In the genomic region with DNA sequence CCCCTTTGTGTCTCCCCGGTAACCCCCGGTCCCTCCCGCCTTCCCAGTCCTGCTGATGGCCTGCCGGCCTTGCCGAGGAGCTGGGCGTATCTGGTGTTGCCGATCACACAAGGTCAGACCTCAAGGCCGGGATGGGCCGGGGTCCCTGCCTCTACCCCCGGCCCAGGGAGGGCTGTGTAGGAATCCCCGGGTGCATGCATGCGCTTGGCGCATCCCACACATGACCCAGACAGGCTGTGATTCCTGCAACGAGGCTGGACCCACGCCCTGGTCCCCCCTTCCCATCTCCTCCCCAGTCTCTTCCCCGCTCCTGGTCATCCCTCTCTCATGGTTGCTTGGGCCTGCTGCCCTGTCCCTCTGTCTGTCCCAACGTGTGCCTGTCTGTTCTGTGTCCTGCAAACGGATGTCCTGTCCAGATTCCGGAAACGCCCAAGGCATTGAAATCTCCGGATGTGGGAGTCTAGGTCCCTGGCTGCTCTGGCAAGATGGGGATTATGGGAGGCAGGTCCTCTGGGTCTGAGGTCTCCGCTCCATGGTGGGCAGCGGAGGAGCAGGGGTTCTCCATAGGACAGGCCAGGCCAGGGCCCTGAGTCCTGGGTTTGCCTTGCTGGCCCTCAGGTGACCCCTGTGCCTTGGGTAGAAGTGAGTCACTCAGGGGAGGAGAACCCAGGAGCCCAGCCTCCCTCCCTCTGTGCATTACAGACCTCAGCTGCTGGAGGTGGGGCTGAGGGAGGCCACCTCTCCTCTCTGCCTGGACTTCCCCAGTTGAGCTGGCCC, we compare ENCODE assay signal across 1 cellular context.
TF ChIP-seq lines count a peak whose summit lies in the region.

No MANE protein-coding gene starts in this region.

TF ChIP-seq in HepG2, 621 proteins besides CTCF, POLR2A, EP300 and RAD21 (continued from another document and continues in another):
- TF ChIP-seq, protein P1, sequence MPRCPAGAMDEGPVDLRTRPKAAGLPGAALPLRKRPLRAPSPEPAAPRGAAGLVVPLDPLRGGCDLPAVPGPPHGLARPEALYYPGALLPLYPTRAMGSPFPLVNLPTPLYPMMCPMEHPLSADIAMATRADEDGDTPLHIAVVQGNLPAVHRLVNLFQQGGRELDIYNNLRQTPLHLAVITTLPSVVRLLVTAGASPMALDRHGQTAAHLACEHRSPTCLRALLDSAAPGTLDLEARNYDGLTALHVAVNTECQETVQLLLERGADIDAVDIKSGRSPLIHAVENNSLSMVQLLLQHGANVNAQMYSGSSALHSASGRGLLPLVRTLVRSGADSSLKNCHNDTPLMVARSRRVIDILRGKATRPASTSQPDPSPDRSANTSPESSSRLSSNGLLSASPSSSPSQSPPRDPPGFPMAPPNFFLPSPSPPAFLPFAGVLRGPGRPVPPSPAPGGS (CRISPR knock-in tag; IDR thresholded peaks at IDR 0.05), result 0 out of 2 replicates have a peak, but pooled peaks have one; percentile 46
- TF ChIP-seq, protein P2, sequence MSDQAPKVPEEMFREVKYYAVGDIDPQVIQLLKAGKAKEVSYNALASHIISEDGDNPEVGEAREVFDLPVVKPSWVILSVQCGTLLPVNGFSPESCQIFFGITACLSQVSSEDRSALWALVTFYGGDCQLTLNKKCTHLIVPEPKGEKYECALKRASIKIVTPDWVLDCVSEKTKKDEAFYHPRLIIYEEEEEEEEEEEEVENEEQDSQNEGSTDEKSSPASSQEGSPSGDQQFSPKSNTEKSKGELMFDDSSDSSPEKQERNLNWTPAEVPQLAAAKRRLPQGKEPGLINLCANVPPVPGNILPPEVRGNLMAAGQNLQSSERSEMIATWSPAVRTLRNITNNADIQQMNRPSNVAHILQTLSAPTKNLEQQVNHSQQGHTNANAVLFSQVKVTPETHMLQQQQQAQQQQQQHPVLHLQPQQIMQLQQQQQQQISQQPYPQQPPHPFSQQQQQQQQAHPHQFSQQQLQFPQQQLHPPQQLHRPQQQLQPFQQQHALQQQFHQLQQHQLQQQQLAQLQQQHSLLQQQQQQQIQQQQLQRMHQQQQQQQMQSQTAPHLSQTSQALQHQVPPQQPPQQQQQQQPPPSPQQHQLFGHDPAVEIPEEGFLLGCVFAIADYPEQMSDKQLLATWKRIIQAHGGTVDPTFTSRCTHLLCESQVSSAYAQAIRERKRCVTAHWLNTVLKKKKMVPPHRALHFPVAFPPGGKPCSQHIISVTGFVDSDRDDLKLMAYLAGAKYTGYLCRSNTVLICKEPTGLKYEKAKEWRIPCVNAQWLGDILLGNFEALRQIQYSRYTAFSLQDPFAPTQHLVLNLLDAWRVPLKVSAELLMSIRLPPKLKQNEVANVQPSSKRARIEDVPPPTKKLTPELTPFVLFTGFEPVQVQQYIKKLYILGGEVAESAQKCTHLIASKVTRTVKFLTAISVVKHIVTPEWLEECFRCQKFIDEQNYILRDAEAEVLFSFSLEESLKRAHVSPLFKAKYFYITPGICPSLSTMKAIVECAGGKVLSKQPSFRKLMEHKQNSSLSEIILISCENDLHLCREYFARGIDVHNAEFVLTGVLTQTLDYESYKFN (CRISPR knock-in tag; conservative IDR thresholded peaks at IDR 0.05), result 0 out of 2 replicates have a peak, but pooled peaks have one; percentile 47
- TF ChIP-seq, protein P3, sequence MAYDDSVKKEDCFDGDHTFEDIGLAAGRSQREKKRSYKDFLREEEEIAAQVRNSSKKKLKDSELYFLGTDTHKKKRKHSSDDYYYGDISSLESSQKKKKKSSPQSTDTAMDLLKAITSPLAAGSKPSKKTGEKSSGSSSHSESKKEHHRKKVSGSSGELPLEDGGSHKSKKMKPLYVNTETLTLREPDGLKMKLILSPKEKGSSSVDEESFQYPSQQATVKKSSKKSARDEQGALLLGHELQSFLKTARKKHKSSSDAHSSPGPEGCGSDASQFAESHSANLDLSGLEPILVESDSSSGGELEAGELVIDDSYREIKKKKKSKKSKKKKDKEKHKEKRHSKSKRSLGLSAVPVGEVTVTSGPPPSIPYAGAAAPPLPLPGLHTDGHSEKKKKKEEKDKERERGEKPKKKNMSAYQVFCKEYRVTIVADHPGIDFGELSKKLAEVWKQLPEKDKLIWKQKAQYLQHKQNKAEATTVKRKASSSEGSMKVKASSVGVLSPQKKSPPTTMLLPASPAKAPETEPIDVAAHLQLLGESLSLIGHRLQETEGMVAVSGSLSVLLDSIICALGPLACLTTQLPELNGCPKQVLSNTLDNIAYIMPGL (CRISPR knock-in tag; IDR thresholded peaks at IDR 0.05; ENCODE audit: borderline replicate concordance in 1 of 2, low read depth in 1 of 2), result peak in 1 of 2 experiments; percentile 50; a peak in 1 of 4 replicates
- TF ChIP-seq MXI1 (IDR thresholded peaks at IDR 0.05; ENCODE audit: borderline replicate concordance, low read depth, low read length) (peak; percentile 12; the same call in 1 of the 3 replicates), SKI (IDR thresholded peaks at IDR 0.05; ENCODE audit: partially characterized antibody) (peak; percentile 10), ZNF883 (CRISPR knock-in tag; IDR thresholded peaks at IDR 0.05; ENCODE audit: not compliant biosample characterization) (peak; percentile 78), SALL1 (CRISPR knock-in tag; IDR thresholded peaks at IDR 0.05) (peak; percentile 44; the same call in 1 of the 2 replicates), ZNF749 (CRISPR knock-in tag; IDR thresholded peaks at IDR 0.05; ENCODE audit: borderline replicate concordance) (no peak), YEATS4 (CRISPR knock-in tag; IDR thresholded peaks at IDR 0.05; ENCODE audit: borderline replicate concordance) (0 out of 2 replicates have a peak, but pooled peaks have one; percentile 22), POGZ (CRISPR knock-in tag; IDR thresholded peaks at IDR 0.05) (0 out of 2 replicates have a peak, but pooled peaks have one; percentile 24), KAT7 (CRISPR knock-in tag; IDR thresholded peaks at IDR 0.05; ENCODE audit: borderline replicate concordance) (no peak), NR2F6 (IDR thresholded peaks at IDR 0.05) (no peak; the same call in 1 of the 2 replicates), NR2F6 (CRISPR knock-in tag; IDR thresholded peaks at IDR 0.05) (peak; percentile 54; the same call in 1 of the 2 replicates), NBN (conservative IDR thresholded peaks at IDR 0.05) (no peak), ZNF510 (CRISPR knock-in tag; IDR thresholded peaks at IDR 0.05; ENCODE audit: low read depth) (no peak), TBX2 (CRISPR knock-in tag; IDR thresholded peaks at IDR 0.05; ENCODE audit: borderline replicate concordance) (peak; percentile 43; the same call in 1 of the 2 replicates), ZBTB42 (CRISPR knock-in tag; IDR thresholded peaks at IDR 0.05) (no peak), ZNF879 (CRISPR knock-in tag; IDR thresholded peaks at IDR 0.05) (0 out of 2 replicates have a peak, but pooled peaks have one; percentile 31), ZNF788 (CRISPR knock-in tag; IDR thresholded peaks at IDR 0.05; ENCODE audit: borderline replicate concordance) (peak; percentile 58; the same call in 1 of the 2 replicates), ZFP62 (CRISPR knock-in tag; IDR thresholded peaks at IDR 0.05) (no peak), ZNF761 (CRISPR knock-in tag; conservative IDR thresholded peaks at IDR 0.05) (0 out of 2 replicates have a peak, but pooled peaks have one; percentile 55), ZSCAN31 (CRISPR knock-in tag; IDR thresholded peaks at IDR 0.05; ENCODE audit: low read depth) (no peak), AKAP8 (CRISPR knock-in tag; IDR thresholded peaks at IDR 0.05) (no peak), ZNF567 (CRISPR knock-in tag; IDR thresholded peaks at IDR 0.05; ENCODE audit: borderline replicate concordance) (0 out of 2 replicates have a peak, but pooled peaks have one; percentile 58), ZNF556 (CRISPR knock-in tag; IDR thresholded peaks at IDR 0.05; ENCODE audit: borderline replicate concordance) (0 out of 2 replicates have a peak, but pooled peaks have one; percentile 24), ZNF564 (CRISPR knock-in tag; IDR thresholded peaks at IDR 0.05) (peak; percentile 62; the same call in 1 of the 2 replicates), HIVEP1 (CRISPR knock-in tag; IDR thresholded peaks at IDR 0.05) (no peak; the same call in 1 of the 2 replicates), ZSCAN29 (CRISPR knock-in tag; conservative IDR thresholded peaks at IDR 0.05) (0 out of 2 replicates have a peak, but pooled peaks have one; percentile 31), FOSL2 (CRISPR knock-in tag; IDR thresholded peaks at IDR 0.05) (peak; percentile 89), ELF1 (CRISPR knock-in tag; IDR thresholded peaks at IDR 0.05) (0 out of 2 replicates have a peak, but pooled peaks have one; percentile 24), ZNF619 (CRISPR knock-in tag; IDR thresholded peaks at IDR 0.05) (0 out of 2 replicates have a peak, but pooled peaks have one; percentile 47), ZKSCAN1 (IDR thresholded peaks at IDR 0.05; ENCODE audit: low read length) (no peak), ONECUT2 (CRISPR knock-in tag; IDR thresholded peaks at IDR 0.05) (no peak), ZNF605 (CRISPR knock-in tag; IDR thresholded peaks at IDR 0.05) (peak; percentile 48), HMG20B (CRISPR knock-in tag; conservative IDR thresholded peaks at IDR 0.05) (no peak), RXRA (CRISPR knock-in tag; IDR thresholded peaks at IDR 0.05) (peak; percentile 87), ZNF501 (CRISPR knock-in tag; IDR thresholded peaks at IDR 0.05) (peak; percentile 27; the same call in 1 of the 2 replicates), JUN (CRISPR knock-in tag; IDR thresholded peaks at IDR 0.05) (peak; percentile 58; the same call in 1 of the 2 replicates), LCORL (IDR thresholded peaks at IDR 0.05) (no peak), LCORL (CRISPR knock-in tag; IDR thresholded peaks at IDR 0.05) (0 out of 2 replicates have a peak, but pooled peaks have one; percentile 31), ZSCAN25 (CRISPR knock-in tag; IDR thresholded peaks at IDR 0.05) (0 out of 2 replicates have a peak, but pooled peaks have one; percentile 35), TARDBP (CRISPR knock-in tag; IDR thresholded peaks at IDR 0.05) (no peak), SMAD1 (CRISPR knock-in tag; IDR thresholded peaks at IDR 0.05; ENCODE audit: borderline replicate concordance, low read depth) (peak; percentile 40; the same call in 1 of the 2 replicates), ZNF317 (CRISPR knock-in tag; IDR thresholded peaks at IDR 0.05) (peak; percentile 37; the same call in 1 of the 2 replicates)
- TF ChIP-seq, protein P4, sequence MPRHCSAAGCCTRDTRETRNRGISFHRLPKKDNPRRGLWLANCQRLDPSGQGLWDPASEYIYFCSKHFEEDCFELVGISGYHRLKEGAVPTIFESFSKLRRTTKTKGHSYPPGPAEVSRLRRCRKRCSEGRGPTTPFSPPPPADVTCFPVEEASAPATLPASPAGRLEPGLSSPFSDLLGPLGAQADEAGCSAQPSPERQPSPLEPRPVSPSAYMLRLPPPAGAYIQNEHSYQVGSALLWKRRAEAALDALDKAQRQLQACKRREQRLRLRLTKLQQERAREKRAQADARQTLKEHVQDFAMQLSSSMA (CRISPR knock-in tag; IDR thresholded peaks at IDR 0.05), result peak; percentile 77; the same call in 1 of the 2 replicates
- TF ChIP-seq, protein P5, sequence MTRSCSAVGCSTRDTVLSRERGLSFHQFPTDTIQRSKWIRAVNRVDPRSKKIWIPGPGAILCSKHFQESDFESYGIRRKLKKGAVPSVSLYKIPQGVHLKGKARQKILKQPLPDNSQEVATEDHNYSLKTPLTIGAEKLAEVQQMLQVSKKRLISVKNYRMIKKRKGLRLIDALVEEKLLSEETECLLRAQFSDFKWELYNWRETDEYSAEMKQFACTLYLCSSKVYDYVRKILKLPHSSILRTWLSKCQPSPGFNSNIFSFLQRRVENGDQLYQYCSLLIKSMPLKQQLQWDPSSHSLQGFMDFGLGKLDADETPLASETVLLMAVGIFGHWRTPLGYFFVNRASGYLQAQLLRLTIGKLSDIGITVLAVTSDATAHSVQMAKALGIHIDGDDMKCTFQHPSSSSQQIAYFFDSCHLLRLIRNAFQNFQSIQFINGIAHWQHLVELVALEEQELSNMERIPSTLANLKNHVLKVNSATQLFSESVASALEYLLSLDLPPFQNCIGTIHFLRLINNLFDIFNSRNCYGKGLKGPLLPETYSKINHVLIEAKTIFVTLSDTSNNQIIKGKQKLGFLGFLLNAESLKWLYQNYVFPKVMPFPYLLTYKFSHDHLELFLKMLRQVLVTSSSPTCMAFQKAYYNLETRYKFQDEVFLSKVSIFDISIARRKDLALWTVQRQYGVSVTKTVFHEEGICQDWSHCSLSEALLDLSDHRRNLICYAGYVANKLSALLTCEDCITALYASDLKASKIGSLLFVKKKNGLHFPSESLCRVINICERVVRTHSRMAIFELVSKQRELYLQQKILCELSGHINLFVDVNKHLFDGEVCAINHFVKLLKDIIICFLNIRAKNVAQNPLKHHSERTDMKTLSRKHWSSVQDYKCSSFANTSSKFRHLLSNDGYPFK (CRISPR knock-in tag; IDR thresholded peaks at IDR 0.05; ENCODE audit: borderline replicate concordance), result peak; percentile 47; the same call in 1 of the 2 replicates
- TF ChIP-seq, protein P6, sequence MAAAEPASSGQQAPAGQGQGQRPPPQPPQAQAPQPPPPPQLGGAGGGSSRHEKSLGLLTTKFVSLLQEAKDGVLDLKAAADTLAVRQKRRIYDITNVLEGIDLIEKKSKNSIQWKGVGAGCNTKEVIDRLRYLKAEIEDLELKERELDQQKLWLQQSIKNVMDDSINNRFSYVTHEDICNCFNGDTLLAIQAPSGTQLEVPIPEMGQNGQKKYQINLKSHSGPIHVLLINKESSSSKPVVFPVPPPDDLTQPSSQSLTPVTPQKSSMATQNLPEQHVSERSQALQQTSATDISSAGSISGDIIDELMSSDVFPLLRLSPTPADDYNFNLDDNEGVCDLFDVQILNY (CRISPR knock-in tag; conservative IDR thresholded peaks at IDR 0.05), result no peak
- TF ChIP-seq, protein P7, sequence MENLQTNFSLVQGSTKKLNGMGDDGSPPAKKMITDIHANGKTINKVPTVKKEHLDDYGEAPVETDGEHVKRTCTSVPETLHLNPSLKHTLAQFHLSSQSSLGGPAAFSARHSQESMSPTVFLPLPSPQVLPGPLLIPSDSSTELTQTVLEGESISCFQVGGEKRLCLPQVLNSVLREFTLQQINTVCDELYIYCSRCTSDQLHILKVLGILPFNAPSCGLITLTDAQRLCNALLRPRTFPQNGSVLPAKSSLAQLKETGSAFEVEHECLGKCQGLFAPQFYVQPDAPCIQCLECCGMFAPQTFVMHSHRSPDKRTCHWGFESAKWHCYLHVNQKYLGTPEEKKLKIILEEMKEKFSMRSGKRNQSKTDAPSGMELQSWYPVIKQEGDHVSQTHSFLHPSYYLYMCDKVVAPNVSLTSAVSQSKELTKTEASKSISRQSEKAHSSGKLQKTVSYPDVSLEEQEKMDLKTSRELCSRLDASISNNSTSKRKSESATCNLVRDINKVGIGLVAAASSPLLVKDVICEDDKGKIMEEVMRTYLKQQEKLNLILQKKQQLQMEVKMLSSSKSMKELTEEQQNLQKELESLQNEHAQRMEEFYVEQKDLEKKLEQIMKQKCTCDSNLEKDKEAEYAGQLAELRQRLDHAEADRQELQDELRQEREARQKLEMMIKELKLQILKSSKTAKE (CRISPR knock-in tag; IDR thresholded peaks at IDR 0.05; ENCODE audit: borderline replicate concordance), result peak; percentile 37; the same call in 1 of the 2 replicates
- TF ChIP-seq, protein P8, sequence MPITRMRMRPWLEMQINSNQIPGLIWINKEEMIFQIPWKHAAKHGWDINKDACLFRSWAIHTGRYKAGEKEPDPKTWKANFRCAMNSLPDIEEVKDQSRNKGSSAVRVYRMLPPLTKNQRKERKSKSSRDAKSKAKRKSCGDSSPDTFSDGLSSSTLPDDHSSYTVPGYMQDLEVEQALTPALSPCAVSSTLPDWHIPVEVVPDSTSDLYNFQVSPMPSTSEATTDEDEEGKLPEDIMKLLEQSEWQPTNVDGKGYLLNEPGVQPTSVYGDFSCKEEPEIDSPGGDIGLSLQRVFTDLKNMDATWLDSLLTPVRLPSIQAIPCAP (CRISPR knock-in tag; IDR thresholded peaks at IDR 0.05; ENCODE audit: low read depth), result no peak
